Comparison of ENCODE assay signal across 9 cellular contexts in genomic region chr4:124804584-124804983, GRCh38.
DNase-seq lines count a peak whose midpoint lies in the region; ATAC-seq and TF ChIP-seq lines count a peak whose summit lies in the region.
"Had no signal": no experiment of that assay in that cellular context is flagged by ENCODE, and none has a peak within 500 bp of the region (broad histone marks: within the 10 kb centered on the region; RNA-seq: fewer than 3 reads in every experiment).

No MANE protein-coding gene starts in this region.

- no peak overlapping the region for H3K27ac Mint-ChIP-seq in activated CD4-positive, alpha-beta memory T cell treated with anti-CD3 and anti-CD28 coated beads, Interleukin-2, amount 10 ng/mL, durations not matched to agents 7 days and 5 days

- H3K36me3 ChIP-seq in uterus = no peaks in the 10 kb centered on the region

- H3K4me3 Mint-ChIP-seq in activated CD4-positive, alpha-beta memory T cell treated with anti-CD3 and anti-CD28 coated beads, Interleukin-2, amount 10 ng/mL, durations not matched to agents 7 days and 5 days = no peak overlapping the region

- no peaks in the 10 kb centered on the region for H3K36me3 Mint-ChIP-seq in activated CD4-positive, alpha-beta memory T cell treated with anti-CD3 and anti-CD28 coated beads, Interleukin-2, amount 10 ng/mL, durations not matched to agents 7 days and 5 days (ENCODE audit: low read depth)

- POLR2A ChIA-PET in activated CD4-positive, alpha-beta memory T cell treated with anti-CD3 and anti-CD28 coated beads, Interleukin-2, amount 10 ng/mL, durations not matched to agents 7 days and 5 days (lab: Charles Lee) = no interaction called here

- no peaks in the 10 kb centered on the region for H3K4me1 Mint-ChIP-seq in activated CD4-positive, alpha-beta memory T cell treated with anti-CD3 and anti-CD28 coated beads, Interleukin-2, amount 10 ng/mL, durations not matched to agents 7 days and 5 days

- no peak overlapping the region for H3K27ac ChIP-seq in uterus

- DNase-seq in astrocyte of the spinal cord (ENCODE audit: low read depth, low spot score) (peak; percentile 38), uterus (no peak), SHP77 treated with DMSO at 0.1 percent for 48 hours (lab: John Stamatoyannopoulos, UW) (no peak), amniotic stem cell (lab: John Stamatoyannopoulos, UW) (no peak)
- DNase-seq in activated CD4-positive, alpha-beta memory T cell treated with anti-CD3 and anti-CD28 coated beads, Interleukin-2, amount 10 ng/mL, durations not matched to agents 7 days and 5 days = no peak
- DNase-seq: T-helper 1 cell had no signal

- ATAC-seq in GM18498 (IDR thresholded peaks at IDR 0.05; ENCODE audit: unreplicated experiment) = peak; percentile 88
- ATAC-seq in GM21367 (IDR thresholded peaks at IDR 0.05; ENCODE audit: unreplicated experiment) = peak; percentile 73
- peak; percentile 87 for ATAC-seq in HG03108 (IDR thresholded peaks at IDR 0.05; ENCODE audit: unreplicated experiment)

- no peaks in the 10 kb centered on the region for H3K27me3 Mint-ChIP-seq in activated CD4-positive, alpha-beta memory T cell treated with anti-CD3 and anti-CD28 coated beads, Interleukin-2, amount 10 ng/mL, durations not matched to agents 7 days and 5 days

- H3K4me3 ChIP-seq in astrocyte of the spinal cord (ENCODE audit: low read depth, low read length) = no peak overlapping the region
- no peak overlapping the region for H3K4me3 ChIP-seq in uterus

- in situ Hi-C loops in astrocyte of the spinal cord (cut with HindIII; ENCODE audit: low sequenced_read_pairs) = no loop called here

- H3K4me1 ChIP-seq in uterus = no peaks in the 10 kb centered on the region

- no peaks in the 10 kb centered on the region for H3K27me3 ChIP-seq in uterus

- TF ChIP-seq CTCF in astrocyte of the spinal cord (IDR thresholded peaks at IDR 0.05; ENCODE audit: low read depth, low read length) (no peak), uterus (IDR thresholded peaks at IDR 0.05) (no peak)

- TF ChIP-seq POLR2A in uterus (IDR thresholded peaks at IDR 0.05) = no peak

- CTCF ChIA-PET in activated CD4-positive, alpha-beta memory T cell treated with anti-CD3 and anti-CD28 coated beads, Interleukin-2, amount 10 ng/mL, durations not matched to agents 7 days and 5 days (lab: Charles Lee) = no interaction called here

- H3K9me3 ChIP-seq in uterus = no peaks in the 10 kb centered on the region

- no peaks in the 10 kb centered on the region for H3K9me3 Mint-ChIP-seq in activated CD4-positive, alpha-beta memory T cell treated with anti-CD3 and anti-CD28 coated beads, Interleukin-2, amount 10 ng/mL, durations not matched to agents 7 days and 5 days

- intact Hi-C loops in uterus (cut with DNase I; ENCODE audit: low total_unique reads) = no loop called here
